ENCODE assay signal across 1 cellular context in genomic region chr3:5022966-5023776, GRCh38.
TF ChIP-seq lines count a peak whose summit lies in the region.

No MANE protein-coding gene starts in this region.

TF ChIP-seq in HEK293, 187 proteins besides CTCF, POLR2A, EP300 and RAD21 (continued from another document and continues in another):
- TF ChIP-seq ZBTB11 (tag by site-specific recombination; conservative IDR thresholded peaks at IDR 0.05; ENCODE audit: low read depth) = no peak
- TF ChIP-seq IKZF3 (tag by site-specific recombination; IDR thresholded peaks at IDR 0.05) = peak; percentile 93
- TF ChIP-seq ZNF132 (tag by site-specific recombination; IDR thresholded peaks at IDR 0.05; ENCODE audit: borderline replicate concordance) = no peak
- TF ChIP-seq TSHZ1 (tag by site-specific recombination; IDR thresholded peaks at IDR 0.05; ENCODE audit: borderline replicate concordance) = peak; percentile 93
- no peak for TF ChIP-seq TCF7L2 (IDR thresholded peaks at IDR 0.05; ENCODE audit: borderline replicate concordance, low read depth, low read length)
- peak; percentile 82 for TF ChIP-seq EGR2 (tag by site-specific recombination; IDR thresholded peaks at IDR 0.05; ENCODE audit: low read depth)
- no peak for TF ChIP-seq ZNF121 (tag by site-specific recombination; IDR thresholded peaks at IDR 0.05)
- TF ChIP-seq ZNF747 (tag by site-specific recombination; IDR thresholded peaks at IDR 0.05) = no peak
- TF ChIP-seq ZBTB44 (tag by site-specific recombination; IDR thresholded peaks at IDR 0.05) = no peak
- no peak for TF ChIP-seq ZNF624 (tag by site-specific recombination; IDR thresholded peaks at IDR 0.05)
- no peak for TF ChIP-seq ZNF423 (tag by site-specific recombination; IDR thresholded peaks at IDR 0.05)
- TF ChIP-seq ZNF18 (tag by site-specific recombination; IDR thresholded peaks at IDR 0.05) = peak; percentile 47; the same call in 1 of the 2 replicates
- TF ChIP-seq ZNF544 (tag by site-specific recombination; IDR thresholded peaks at IDR 0.05) = no peak
- no peak for TF ChIP-seq ZNF549 (tag by site-specific recombination; IDR thresholded peaks at IDR 0.05)
- peak; percentile 99 for TF ChIP-seq KLF17 (tag by site-specific recombination; IDR thresholded peaks at IDR 0.05)
- no peak for TF ChIP-seq ZNF626 (tag by site-specific recombination; IDR thresholded peaks at IDR 0.05)
- TF ChIP-seq ZNF302 (tag by site-specific recombination; IDR thresholded peaks at IDR 0.05; ENCODE audit: low read depth) = no peak
- no peak for TF ChIP-seq MYNN (tag by site-specific recombination; IDR thresholded peaks at IDR 0.05; ENCODE audit: borderline replicate concordance)
- TF ChIP-seq SP3 (tag by site-specific recombination; IDR thresholded peaks at IDR 0.05) = peak; percentile 71
- TF ChIP-seq ZNF416 (tag by site-specific recombination; IDR thresholded peaks at IDR 0.05) = no peak
- TF ChIP-seq ZBTB8A (tag by site-specific recombination; IDR thresholded peaks at IDR 0.05) = no peak; the same call in 1 of the 2 replicates
- TF ChIP-seq ZNF350 (tag by site-specific recombination; IDR thresholded peaks at IDR 0.05) = no peak
- TF ChIP-seq ZFHX2 (tag by site-specific recombination; conservative IDR thresholded peaks at IDR 0.05) = peak; percentile 86
- TF ChIP-seq ZNF555 (tag by site-specific recombination; conservative IDR thresholded peaks at IDR 0.05) = no peak
- no peak for TF ChIP-seq ZNF610 (tag by site-specific recombination; IDR thresholded peaks at IDR 0.05; ENCODE audit: borderline replicate concordance)
- TF ChIP-seq REPIN1 (tag by site-specific recombination; IDR thresholded peaks at IDR 0.05; ENCODE audit: low read depth) = no peak
- TF ChIP-seq ZBTB21 (tag by site-specific recombination; IDR thresholded peaks at IDR 0.05) = peak; percentile 97
- TF ChIP-seq ZNF404 (tag by site-specific recombination; IDR thresholded peaks at IDR 0.05) = no peak
- no peak for TF ChIP-seq ZNF266 (tag by site-specific recombination; IDR thresholded peaks at IDR 0.05; ENCODE audit: low read depth)
- TF ChIP-seq ZNF114 (tag by site-specific recombination; IDR thresholded peaks at IDR 0.05) = no peak
- no peak; the same call in 1 of the 2 replicates for TF ChIP-seq ZNF280D (tag by site-specific recombination; IDR thresholded peaks at IDR 0.05)
- no peak for TF ChIP-seq PRDM2 (tag by site-specific recombination; IDR thresholded peaks at IDR 0.05; ENCODE audit: borderline replicate concordance)
- TF ChIP-seq ZNF645 (tag by site-specific recombination; IDR thresholded peaks at IDR 0.05) = no peak
- no peak for TF ChIP-seq ZNF830 (tag by site-specific recombination; IDR thresholded peaks at IDR 0.05; ENCODE audit: low read depth)
- TF ChIP-seq ZNF704 (tag by site-specific recombination; IDR thresholded peaks at IDR 0.05) = no peak
